Comparison of ENCODE assay signal across 1 cellular context in the genomic region with DNA sequence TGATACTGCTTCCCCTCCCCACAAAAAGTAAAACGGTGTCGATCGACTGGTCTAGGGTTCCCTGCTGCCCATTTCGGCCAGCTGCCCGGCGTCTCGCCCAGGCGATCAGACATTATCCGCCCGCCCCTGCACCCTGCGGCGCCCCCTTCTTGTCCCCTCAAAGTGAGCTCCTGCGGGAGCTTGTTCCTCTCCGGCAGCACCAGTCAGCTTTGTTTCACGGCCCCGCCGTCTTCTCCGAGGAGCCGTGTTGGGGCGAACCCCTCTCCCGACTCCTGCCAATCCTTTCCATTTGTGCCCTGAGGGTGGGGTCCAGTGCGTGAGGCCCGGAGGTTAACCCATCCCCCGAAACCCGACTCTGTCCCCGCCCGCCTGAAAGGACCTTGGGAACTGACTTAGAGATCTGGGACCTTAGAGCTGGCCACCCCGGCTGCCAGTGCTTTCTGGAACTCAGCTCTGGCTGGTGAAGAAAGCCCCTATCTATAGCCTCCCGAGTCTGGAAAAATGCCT.
A peak's percentile ranks its signal among the peaks of the same experiment; 100 is the strongest.
TF ChIP-seq lines count a peak whose summit lies in the region.

No MANE protein-coding gene starts in this region.

TF ChIP-seq in WTC11, 78 proteins besides CTCF, POLR2A, EP300 and RAD21 (continued from another document):
- TF ChIP-seq, protein P1, sequence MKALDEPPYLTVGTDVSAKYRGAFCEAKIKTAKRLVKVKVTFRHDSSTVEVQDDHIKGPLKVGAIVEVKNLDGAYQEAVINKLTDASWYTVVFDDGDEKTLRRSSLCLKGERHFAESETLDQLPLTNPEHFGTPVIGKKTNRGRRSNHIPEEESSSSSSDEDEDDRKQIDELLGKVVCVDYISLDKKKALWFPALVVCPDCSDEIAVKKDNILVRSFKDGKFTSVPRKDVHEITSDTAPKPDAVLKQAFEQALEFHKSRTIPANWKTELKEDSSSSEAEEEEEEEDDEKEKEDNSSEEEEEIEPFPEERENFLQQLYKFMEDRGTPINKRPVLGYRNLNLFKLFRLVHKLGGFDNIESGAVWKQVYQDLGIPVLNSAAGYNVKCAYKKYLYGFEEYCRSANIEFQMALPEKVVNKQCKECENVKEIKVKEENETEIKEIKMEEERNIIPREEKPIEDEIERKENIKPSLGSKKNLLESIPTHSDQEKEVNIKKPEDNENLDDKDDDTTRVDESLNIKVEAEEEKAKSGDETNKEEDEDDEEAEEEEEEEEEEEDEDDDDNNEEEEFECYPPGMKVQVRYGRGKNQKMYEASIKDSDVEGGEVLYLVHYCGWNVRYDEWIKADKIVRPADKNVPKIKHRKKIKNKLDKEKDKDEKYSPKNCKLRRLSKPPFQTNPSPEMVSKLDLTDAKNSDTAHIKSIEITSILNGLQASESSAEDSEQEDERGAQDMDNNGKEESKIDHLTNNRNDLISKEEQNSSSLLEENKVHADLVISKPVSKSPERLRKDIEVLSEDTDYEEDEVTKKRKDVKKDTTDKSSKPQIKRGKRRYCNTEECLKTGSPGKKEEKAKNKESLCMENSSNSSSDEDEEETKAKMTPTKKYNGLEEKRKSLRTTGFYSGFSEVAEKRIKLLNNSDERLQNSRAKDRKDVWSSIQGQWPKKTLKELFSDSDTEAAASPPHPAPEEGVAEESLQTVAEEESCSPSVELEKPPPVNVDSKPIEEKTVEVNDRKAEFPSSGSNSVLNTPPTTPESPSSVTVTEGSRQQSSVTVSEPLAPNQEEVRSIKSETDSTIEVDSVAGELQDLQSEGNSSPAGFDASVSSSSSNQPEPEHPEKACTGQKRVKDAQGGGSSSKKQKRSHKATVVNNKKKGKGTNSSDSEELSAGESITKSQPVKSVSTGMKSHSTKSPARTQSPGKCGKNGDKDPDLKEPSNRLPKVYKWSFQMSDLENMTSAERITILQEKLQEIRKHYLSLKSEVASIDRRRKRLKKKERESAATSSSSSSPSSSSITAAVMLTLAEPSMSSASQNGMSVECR (CRISPR knock-in tag; IDR thresholded peaks at IDR 0.05; ENCODE audit: borderline replicate concordance) = no peak
- TF ChIP-seq, protein P2, sequence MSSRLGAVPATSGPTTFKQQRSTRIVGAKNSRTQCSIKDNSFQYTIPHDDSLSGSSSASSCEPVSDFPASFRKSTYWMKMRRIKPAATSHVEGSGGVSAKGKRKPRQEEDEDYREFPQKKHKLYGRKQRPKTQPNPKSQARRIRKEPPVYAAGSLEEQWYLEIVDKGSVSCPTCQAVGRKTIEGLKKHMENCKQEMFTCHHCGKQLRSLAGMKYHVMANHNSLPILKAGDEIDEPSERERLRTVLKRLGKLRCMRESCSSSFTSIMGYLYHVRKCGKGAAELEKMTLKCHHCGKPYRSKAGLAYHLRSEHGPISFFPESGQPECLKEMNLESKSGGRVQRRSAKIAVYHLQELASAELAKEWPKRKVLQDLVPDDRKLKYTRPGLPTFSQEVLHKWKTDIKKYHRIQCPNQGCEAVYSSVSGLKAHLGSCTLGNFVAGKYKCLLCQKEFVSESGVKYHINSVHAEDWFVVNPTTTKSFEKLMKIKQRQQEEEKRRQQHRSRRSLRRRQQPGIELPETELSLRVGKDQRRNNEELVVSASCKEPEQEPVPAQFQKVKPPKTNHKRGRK (CRISPR knock-in tag; IDR thresholded peaks at IDR 0.05; ENCODE audit: borderline replicate concordance) = no peak
- TF ChIP-seq, protein P3, sequence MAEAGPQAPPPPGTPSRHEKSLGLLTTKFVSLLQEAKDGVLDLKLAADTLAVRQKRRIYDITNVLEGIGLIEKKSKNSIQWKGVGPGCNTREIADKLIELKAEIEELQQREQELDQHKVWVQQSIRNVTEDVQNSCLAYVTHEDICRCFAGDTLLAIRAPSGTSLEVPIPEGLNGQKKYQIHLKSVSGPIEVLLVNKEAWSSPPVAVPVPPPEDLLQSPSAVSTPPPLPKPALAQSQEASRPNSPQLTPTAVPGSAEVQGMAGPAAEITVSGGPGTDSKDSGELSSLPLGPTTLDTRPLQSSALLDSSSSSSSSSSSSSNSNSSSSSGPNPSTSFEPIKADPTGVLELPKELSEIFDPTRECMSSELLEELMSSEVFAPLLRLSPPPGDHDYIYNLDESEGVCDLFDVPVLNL (CRISPR knock-in tag; IDR thresholded peaks at IDR 0.05; ENCODE audit: borderline replicate concordance, low read depth) = no peak
- TF ChIP-seq, protein P4, sequence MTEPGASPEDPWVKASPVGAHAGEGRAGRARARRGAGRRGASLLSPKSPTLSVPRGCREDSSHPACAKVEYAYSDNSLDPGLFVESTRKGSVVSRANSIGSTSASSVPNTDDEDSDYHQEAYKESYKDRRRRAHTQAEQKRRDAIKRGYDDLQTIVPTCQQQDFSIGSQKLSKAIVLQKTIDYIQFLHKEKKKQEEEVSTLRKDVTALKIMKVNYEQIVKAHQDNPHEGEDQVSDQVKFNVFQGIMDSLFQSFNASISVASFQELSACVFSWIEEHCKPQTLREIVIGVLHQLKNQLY (CRISPR knock-in tag; IDR thresholded peaks at IDR 0.05) = no peak
- TF ChIP-seq SMAD3 (CRISPR knock-in tag; IDR thresholded peaks at IDR 0.05; ENCODE audit: borderline replicate concordance) (0 out of 2 replicates have a peak, but pooled peaks have one; percentile 48), OVOL2 (CRISPR knock-in tag; IDR thresholded peaks at IDR 0.05; ENCODE audit: borderline replicate concordance) (no peak), RORB (CRISPR knock-in tag; IDR thresholded peaks at IDR 0.05) (no peak), CBFB (CRISPR knock-in tag; IDR thresholded peaks at IDR 0.05; ENCODE audit: low read depth) (no peak), ZNF219 (CRISPR knock-in tag; IDR thresholded peaks at IDR 0.05; ENCODE audit: borderline replicate concordance) (no peak)
